ENCODE assay signal across 1 cellular context in genomic region chr19:17680235-17680722, GRCh38.
TF ChIP-seq lines count a peak whose summit lies in the region.

No MANE protein-coding gene starts in this region.

TF ChIP-seq in K562, 482 proteins besides CTCF, POLR2A, EP300 and RAD21 (continued from another document and continues in another):
- TF ChIP-seq ZNF699 (CRISPR knock-in tag; IDR thresholded peaks at IDR 0.05; ENCODE audit: insufficient replicate concordance) (no peak), EZH2 (IDR thresholded peaks at IDR 0.05; ENCODE audit: borderline replicate concordance, low read depth, low read length) (no peak), ZNF76 (CRISPR knock-in tag; IDR thresholded peaks at IDR 0.05; ENCODE audit: borderline replicate concordance) (no peak), ZNF77 (CRISPR knock-in tag; IDR thresholded peaks at IDR 0.05) (no peak), MTF1 (CRISPR knock-in tag; IDR thresholded peaks at IDR 0.05; ENCODE audit: borderline replicate concordance) (no peak), U2AF1 (optimal IDR thresholded peaks at IDR 0.05; ENCODE audit: low read depth, low read length) (no peak), MED1 (CRISPR knock-in tag; IDR thresholded peaks at IDR 0.05; ENCODE audit: borderline replicate concordance) (no peak), FOXJ2 (tag; IDR thresholded peaks at IDR 0.05) (no peak), BCL6 (CRISPR knock-in tag; IDR thresholded peaks at IDR 0.05) (no peak), SMAD3 (CRISPR knock-in tag; conservative IDR thresholded peaks at IDR 0.05) (no peak), RCOR1 (IDR thresholded peaks at IDR 0.05; ENCODE audit: borderline replicate concordance in 1 of 2, low read depth in 2 of 2, low read length in 2 of 2) (peak in 1 of 2 experiments; percentile 18; a peak in 1 of 4 replicates), SMARCA4 (IDR thresholded peaks at IDR 0.05) (no peak), NR2F6 (CRISPR knock-in tag; IDR thresholded peaks at IDR 0.05) (no peak), CEBPB (tag; IDR thresholded peaks at IDR 0.05) (no peak), TARDBP (IDR thresholded peaks at IDR 0.05) (no peak), CHD1 (IDR thresholded peaks at IDR 0.05; ENCODE audit: low read length) (no peak), KDM4B (IDR thresholded peaks at IDR 0.05; ENCODE audit: borderline replicate concordance in 2 of 2, low read depth in 1 of 2) (no peak), MYNN (IDR thresholded peaks at IDR 0.05) (peak; percentile 38; the same call in 1 of the 2 replicates), MYNN (CRISPR knock-in tag; IDR thresholded peaks at IDR 0.05) (no peak), E2F3 (CRISPR knock-in tag; IDR thresholded peaks at IDR 0.05) (no peak), XRCC5 (IDR thresholded peaks at IDR 0.05; ENCODE audit: low read depth, low read length) (no peak), PHF20 (IDR thresholded peaks at IDR 0.05; ENCODE audit: partially characterized antibody) (no peak), BDP1 (IDR thresholded peaks at IDR 0.05; ENCODE audit: insufficient read depth, insufficient read length) (no peak), YY1 (IDR thresholded peaks at IDR 0.05; ENCODE audit: borderline replicate concordance in 1 of 3, control insufficient read depth in 1 of 3, extremely low read depth in 1 of 3, insufficient read depth in 3 of 3, insufficient read length in 1 of 3, insufficient replicate concordance in 2 of 3, low read depth in 1 of 3, low read length in 2 of 3) (peak in 1 of 3 experiments; percentile 55), ZNF445 (CRISPR knock-in tag; IDR thresholded peaks at IDR 0.05; ENCODE audit: low read depth) (no peak), HINFP (tag; conservative IDR thresholded peaks at IDR 0.05; ENCODE audit: low read depth) (no peak), ZNF23 (CRISPR knock-in tag; IDR thresholded peaks at IDR 0.05) (no peak), ZNF175 (CRISPR knock-in tag; IDR thresholded peaks at IDR 0.05; ENCODE audit: low read depth) (no peak), PTRF (tag; IDR thresholded peaks at IDR 0.05) (no peak), ZBTB8A (IDR thresholded peaks at IDR 0.05; ENCODE audit: partially characterized antibody) (no peak), NCOA4 (IDR thresholded peaks at IDR 0.05; ENCODE audit: partially characterized antibody) (no peak), MEIS2 (IDR thresholded peaks at IDR 0.05; ENCODE audit: partially characterized antibody) (peak; percentile 4), ZSCAN32 (CRISPR knock-in tag; IDR thresholded peaks at IDR 0.05) (no peak), NR2C1 (IDR thresholded peaks at IDR 0.05) (peak; percentile 71), NR2C1 (tag; IDR thresholded peaks at IDR 0.05) (peak; percentile 70), POU5F1 (IDR thresholded peaks at IDR 0.05; ENCODE audit: borderline replicate concordance, low read depth, low read length, partially characterized antibody) (no peak), NEUROD1 (IDR thresholded peaks at IDR 0.05; ENCODE audit: borderline replicate concordance, low read depth, low read length, partially characterized antibody) (peak; percentile 28), ZC3H8 (IDR thresholded peaks at IDR 0.05) (no peak), NCOA2 (IDR thresholded peaks at IDR 0.05; ENCODE audit: partially characterized antibody in 2 of 2) (no peak), ILK (tag; IDR thresholded peaks at IDR 0.05; ENCODE audit: borderline replicate concordance, low read depth) (no peak), ZNF184 (CRISPR knock-in tag; IDR thresholded peaks at IDR 0.05) (no peak), ZBTB34 (CRISPR knock-in tag; IDR thresholded peaks at IDR 0.05) (no peak), PKNOX1 (IDR thresholded peaks at IDR 0.05) (0 out of 2 replicates have a peak, but pooled peaks have one; percentile 8), KDM1A (IDR thresholded peaks at IDR 0.05) (peak in 1 of 2 experiments; percentile 54; a peak in 2 of 4 replicates), MAZ (CRISPR knock-in tag; conservative IDR thresholded peaks at IDR 0.05 in 1 of 2, IDR thresholded peaks at IDR 0.05 in 1 of 2) (peak in 1 of 2 experiments; percentile 65; a peak in 3 of 4 replicates), ZNF197 (CRISPR knock-in tag; IDR thresholded peaks at IDR 0.05; ENCODE audit: low read depth) (no peak), STAT5A (IDR thresholded peaks at IDR 0.05; ENCODE audit: borderline replicate concordance, low read length) (no peak), DPF2 (IDR thresholded peaks at IDR 0.05) (peak; percentile 29; the same call in 1 of the 2 replicates), HDAC8 (tag; IDR thresholded peaks at IDR 0.05) (no peak), NFIC (IDR thresholded peaks at IDR 0.05) (peak; percentile 25; the same call in 1 of the 2 replicates)
- TF ChIP-seq, protein P1, sequence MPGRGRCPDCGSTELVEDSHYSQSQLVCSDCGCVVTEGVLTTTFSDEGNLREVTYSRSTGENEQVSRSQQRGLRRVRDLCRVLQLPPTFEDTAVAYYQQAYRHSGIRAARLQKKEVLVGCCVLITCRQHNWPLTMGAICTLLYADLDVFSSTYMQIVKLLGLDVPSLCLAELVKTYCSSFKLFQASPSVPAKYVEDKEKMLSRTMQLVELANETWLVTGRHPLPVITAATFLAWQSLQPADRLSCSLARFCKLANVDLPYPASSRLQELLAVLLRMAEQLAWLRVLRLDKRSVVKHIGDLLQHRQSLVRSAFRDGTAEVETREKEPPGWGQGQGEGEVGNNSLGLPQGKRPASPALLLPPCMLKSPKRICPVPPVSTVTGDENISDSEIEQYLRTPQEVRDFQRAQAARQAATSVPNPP (IDR thresholded peaks at IDR 0.05; ENCODE audit: borderline replicate concordance, insufficient read depth, insufficient read length): no peak
- TF ChIP-seq, protein P2, sequence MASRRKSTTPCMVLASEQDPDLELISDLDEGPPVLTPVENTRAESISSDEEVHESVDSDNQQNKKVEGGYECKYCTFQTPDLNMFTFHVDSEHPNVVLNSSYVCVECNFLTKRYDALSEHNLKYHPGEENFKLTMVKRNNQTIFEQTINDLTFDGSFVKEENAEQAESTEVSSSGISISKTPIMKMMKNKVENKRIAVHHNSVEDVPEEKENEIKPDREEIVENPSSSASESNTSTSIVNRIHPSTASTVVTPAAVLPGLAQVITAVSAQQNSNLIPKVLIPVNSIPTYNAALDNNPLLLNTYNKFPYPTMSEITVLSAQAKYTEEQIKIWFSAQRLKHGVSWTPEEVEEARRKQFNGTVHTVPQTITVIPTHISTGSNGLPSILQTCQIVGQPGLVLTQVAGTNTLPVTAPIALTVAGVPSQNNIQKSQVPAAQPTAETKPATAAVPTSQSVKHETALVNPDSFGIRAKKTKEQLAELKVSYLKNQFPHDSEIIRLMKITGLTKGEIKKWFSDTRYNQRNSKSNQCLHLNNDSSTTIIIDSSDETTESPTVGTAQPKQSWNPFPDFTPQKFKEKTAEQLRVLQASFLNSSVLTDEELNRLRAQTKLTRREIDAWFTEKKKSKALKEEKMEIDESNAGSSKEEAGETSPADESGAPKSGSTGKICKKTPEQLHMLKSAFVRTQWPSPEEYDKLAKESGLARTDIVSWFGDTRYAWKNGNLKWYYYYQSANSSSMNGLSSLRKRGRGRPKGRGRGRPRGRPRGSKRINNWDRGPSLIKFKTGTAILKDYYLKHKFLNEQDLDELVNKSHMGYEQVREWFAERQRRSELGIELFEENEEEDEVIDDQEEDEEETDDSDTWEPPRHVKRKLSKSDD (conservative IDR thresholded peaks at IDR 0.05; ENCODE audit: low read length): no peak
- TF ChIP-seq, protein P3, sequence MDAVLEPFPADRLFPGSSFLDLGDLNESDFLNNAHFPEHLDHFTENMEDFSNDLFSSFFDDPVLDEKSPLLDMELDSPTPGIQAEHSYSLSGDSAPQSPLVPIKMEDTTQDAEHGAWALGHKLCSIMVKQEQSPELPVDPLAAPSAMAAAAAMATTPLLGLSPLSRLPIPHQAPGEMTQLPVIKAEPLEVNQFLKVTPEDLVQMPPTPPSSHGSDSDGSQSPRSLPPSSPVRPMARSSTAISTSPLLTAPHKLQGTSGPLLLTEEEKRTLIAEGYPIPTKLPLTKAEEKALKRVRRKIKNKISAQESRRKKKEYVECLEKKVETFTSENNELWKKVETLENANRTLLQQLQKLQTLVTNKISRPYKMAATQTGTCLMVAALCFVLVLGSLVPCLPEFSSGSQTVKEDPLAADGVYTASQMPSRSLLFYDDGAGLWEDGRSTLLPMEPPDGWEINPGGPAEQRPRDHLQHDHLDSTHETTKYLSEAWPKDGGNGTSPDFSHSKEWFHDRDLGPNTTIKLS (IDR thresholded peaks at IDR 0.05; ENCODE audit: borderline replicate concordance, low read depth): no peak
- TF ChIP-seq, protein P4, sequence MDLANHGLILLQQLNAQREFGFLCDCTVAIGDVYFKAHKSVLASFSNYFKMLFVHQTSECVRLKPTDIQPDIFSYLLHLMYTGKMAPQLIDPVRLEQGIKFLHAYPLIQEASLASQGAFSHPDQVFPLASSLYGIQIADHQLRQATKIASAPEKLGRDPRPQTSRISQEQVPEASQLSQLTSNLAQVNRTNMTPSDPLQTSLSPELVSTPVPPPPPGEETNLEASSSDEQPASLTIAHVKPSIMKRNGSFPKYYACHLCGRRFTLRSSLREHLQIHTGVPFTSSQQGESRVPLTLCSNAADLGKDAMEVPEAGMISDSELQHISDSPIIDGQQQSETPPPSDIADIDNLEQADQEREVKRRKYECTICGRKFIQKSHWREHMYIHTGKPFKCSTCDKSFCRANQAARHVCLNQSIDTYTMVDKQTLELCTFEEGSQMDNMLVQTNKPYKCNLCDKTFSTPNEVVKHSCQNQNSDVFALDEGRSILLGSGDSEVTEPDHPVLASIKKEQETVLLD (IDR thresholded peaks at IDR 0.05): peak; percentile 48; the same call in 1 of the 2 replicates
- TF ChIP-seq, protein P5, sequence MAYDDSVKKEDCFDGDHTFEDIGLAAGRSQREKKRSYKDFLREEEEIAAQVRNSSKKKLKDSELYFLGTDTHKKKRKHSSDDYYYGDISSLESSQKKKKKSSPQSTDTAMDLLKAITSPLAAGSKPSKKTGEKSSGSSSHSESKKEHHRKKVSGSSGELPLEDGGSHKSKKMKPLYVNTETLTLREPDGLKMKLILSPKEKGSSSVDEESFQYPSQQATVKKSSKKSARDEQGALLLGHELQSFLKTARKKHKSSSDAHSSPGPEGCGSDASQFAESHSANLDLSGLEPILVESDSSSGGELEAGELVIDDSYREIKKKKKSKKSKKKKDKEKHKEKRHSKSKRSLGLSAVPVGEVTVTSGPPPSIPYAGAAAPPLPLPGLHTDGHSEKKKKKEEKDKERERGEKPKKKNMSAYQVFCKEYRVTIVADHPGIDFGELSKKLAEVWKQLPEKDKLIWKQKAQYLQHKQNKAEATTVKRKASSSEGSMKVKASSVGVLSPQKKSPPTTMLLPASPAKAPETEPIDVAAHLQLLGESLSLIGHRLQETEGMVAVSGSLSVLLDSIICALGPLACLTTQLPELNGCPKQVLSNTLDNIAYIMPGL (CRISPR knock-in tag; IDR thresholded peaks at IDR 0.05): no peak
- TF ChIP-seq, protein P6, sequence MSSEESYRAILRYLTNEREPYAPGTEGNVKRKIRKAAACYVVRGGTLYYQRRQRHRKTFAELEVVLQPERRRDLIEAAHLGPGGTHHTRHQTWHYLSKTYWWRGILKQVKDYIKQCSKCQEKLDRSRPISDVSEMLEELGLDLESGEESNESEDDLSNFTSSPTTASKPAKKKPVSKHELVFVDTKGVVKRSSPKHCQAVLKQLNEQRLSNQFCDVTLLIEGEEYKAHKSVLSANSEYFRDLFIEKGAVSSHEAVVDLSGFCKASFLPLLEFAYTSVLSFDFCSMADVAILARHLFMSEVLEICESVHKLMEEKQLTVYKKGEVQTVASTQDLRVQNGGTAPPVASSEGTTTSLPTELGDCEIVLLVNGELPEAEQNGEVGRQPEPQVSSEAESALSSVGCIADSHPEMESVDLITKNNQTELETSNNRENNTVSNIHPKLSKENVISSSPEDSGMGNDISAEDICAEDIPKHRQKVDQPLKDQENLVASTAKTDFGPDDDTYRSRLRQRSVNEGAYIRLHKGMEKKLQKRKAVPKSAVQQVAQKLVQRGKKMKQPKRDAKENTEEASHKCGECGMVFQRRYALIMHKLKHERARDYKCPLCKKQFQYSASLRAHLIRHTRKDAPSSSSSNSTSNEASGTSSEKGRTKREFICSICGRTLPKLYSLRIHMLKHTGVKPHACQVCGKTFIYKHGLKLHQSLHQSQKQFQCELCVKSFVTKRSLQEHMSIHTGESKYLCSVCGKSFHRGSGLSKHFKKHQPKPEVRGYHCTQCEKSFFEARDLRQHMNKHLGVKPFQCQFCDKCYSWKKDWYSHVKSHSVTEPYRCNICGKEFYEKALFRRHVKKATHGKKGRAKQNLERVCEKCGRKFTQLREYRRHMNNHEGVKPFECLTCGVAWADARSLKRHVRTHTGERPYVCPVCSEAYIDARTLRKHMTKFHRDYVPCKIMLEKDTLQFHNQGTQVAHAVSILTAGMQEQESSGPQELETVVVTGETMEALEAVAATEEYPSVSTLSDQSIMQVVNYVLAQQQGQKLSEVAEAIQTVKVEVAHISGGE (CRISPR knock-in tag; IDR thresholded peaks at IDR 0.05): peak in 1 of 3 experiments; percentile 78; a peak in 2 of 6 replicates
- TF ChIP-seq, protein P7, sequence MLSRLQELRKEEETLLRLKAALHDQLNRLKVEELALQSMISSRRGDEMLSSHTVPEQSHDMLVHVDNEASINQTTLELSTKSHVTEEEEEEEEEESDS (CRISPR knock-in tag; IDR thresholded peaks at IDR 0.05): no peak
